ENCODE assay signal across 11 cellular contexts in the genomic region with DNA sequence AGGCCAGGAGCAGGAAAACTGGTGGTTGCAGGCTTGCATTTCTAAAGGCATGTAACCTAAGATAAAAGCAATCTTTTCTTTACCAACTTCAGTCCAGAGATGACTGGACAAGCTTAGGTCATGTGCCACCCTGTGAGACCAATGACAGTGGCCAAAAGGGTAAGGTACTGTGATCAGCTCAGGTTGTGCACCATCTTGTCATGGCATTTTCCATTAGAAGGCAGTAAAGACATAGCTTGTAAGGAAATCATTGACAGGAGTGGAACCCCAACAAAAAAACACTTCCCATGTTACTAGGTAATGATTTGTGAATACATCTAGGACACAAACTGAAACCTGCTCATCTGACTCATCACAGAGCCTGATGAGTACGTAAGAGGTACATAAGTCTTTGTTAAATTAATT. TPM values are rescaled to one million over a fixed set of nuclear protein-coding genes. Genes with fewer than 3 reads are reported as not detected.
DNase-seq lines count a peak whose midpoint lies in the region; ATAC-seq lines count a peak whose summit lies in the region.
"Had no signal": no experiment of that assay in that cellular context is flagged by ENCODE, and none has a peak within 500 bp of the region (broad histone marks: within the 10 kb centered on the region; RNA-seq: fewer than 3 reads in every experiment).

No MANE protein-coding gene starts in this region.

- H3K27ac Mint-ChIP-seq in activated naive CD8-positive, alpha-beta T cell treated with anti-CD3 and anti-CD28 coated beads, Interleukin-2, amount 50 U/mL, for 24 hours: no peak overlapping the region
- H3K27ac Mint-ChIP-seq in activated naive CD8-positive, alpha-beta T cell treated with anti-CD3 and anti-CD28 coated beads for 36 hours: no peak overlapping the region

- peak; percentile 71 for ATAC-seq in activated naive CD8-positive, alpha-beta T cell treated with anti-CD3 and anti-CD28 coated beads, Interleukin-2, amount 50 U/mL, for 24 hours
- ATAC-seq in GM21737 (IDR thresholded peaks at IDR 0.05; ENCODE audit: unreplicated experiment) (peak; percentile 69), HG03280 (IDR thresholded peaks at IDR 0.05; ENCODE audit: unreplicated experiment) (peak; percentile 60)
- peak; percentile 73 for ATAC-seq in stimulated activated naive CD8-positive, alpha-beta T cell treated with anti-CD3 and anti-CD28 coated beads, Interleukin-15, Interleukin-2, amounts not matched to agents 100 U/mL and 50 U/mL, for 24 hours
- ATAC-seq: PC-3 had no signal

- H3K9me3 Mint-ChIP-seq in activated naive CD8-positive, alpha-beta T cell treated with anti-CD3 and anti-CD28 coated beads, Interleukin-2, amount 50 U/mL, for 24 hours: no peaks in the 10 kb centered on the region
- peaks cover 6% of the 10 kb centered on the region for H3K9me3 Mint-ChIP-seq in activated naive CD8-positive, alpha-beta T cell treated with anti-CD3 and anti-CD28 coated beads for 36 hours

- H3K4me3 Mint-ChIP-seq in activated naive CD8-positive, alpha-beta T cell treated with anti-CD3 and anti-CD28 coated beads, Interleukin-2, amount 50 U/mL, for 24 hours: no peak overlapping the region
- no peak overlapping the region for H3K4me3 Mint-ChIP-seq in activated naive CD8-positive, alpha-beta T cell treated with anti-CD3 and anti-CD28 coated beads for 36 hours

- H3K27me3 Mint-ChIP-seq in activated naive CD8-positive, alpha-beta T cell treated with anti-CD3 and anti-CD28 coated beads, Interleukin-2, amount 50 U/mL, for 24 hours: peaks cover 33% of the 10 kb centered on the region
- H3K27me3 Mint-ChIP-seq in activated naive CD8-positive, alpha-beta T cell treated with anti-CD3 and anti-CD28 coated beads for 36 hours: peaks cover 27% of the 10 kb centered on the region

- no peak for DNase-seq in activated naive CD8-positive, alpha-beta T cell treated with anti-CD3 and anti-CD28 coated beads, Interleukin-2, amount 50 U/mL, for 24 hours
- no peak for DNase-seq in activated naive CD8-positive, alpha-beta T cell treated with anti-CD3 and anti-CD28 coated beads for 36 hours
- no peak for DNase-seq in stimulated activated naive CD8-positive, alpha-beta T cell treated with anti-CD3 and anti-CD28 coated beads, Interleukin-15, Interleukin-2, amounts not matched to agents 100 U/mL and 50 U/mL, for 24 hours
- no peak for DNase-seq in central memory CD4-positive, alpha-beta T cell
- DNase-seq in cerebellar cortex (ENCODE audit: low spot score): no peak
- DNase-seq in NCI-H2227 treated with DMSO at 0.1 percent for 48 hours (lab: John Stamatoyannopoulos, UW): no peak
- DNase-seq: NCI-H146, PC-3, spleen had no signal

- peaks cover 19% of the 10 kb centered on the region for H3K4me1 Mint-ChIP-seq in activated naive CD8-positive, alpha-beta T cell treated with anti-CD3 and anti-CD28 coated beads, Interleukin-2, amount 50 U/mL, for 24 hours
- peaks cover 17% of the 10 kb centered on the region for H3K4me1 Mint-ChIP-seq in activated naive CD8-positive, alpha-beta T cell treated with anti-CD3 and anti-CD28 coated beads for 36 hours

- H3K36me3 Mint-ChIP-seq in activated naive CD8-positive, alpha-beta T cell treated with anti-CD3 and anti-CD28 coated beads, Interleukin-2, amount 50 U/mL, for 24 hours (ENCODE audit: low read depth): peaks cover 3% of the 10 kb centered on the region
- H3K36me3 Mint-ChIP-seq in activated naive CD8-positive, alpha-beta T cell treated with anti-CD3 and anti-CD28 coated beads for 36 hours: peaks cover 13% of the 10 kb centered on the region

RNA-seq across cellular contexts. Expression of a gene that starts 35.2 kb away (rescaled TPM):
- total RNA-seq in activated naive CD8-positive, alpha-beta T cell treated with anti-CD3 and anti-CD28 coated beads for 36 hours: 100 to 1,000 TPM; 175 to 176 TPM
